ENCODE assay signal across 17 cellular contexts in the genomic region with DNA sequence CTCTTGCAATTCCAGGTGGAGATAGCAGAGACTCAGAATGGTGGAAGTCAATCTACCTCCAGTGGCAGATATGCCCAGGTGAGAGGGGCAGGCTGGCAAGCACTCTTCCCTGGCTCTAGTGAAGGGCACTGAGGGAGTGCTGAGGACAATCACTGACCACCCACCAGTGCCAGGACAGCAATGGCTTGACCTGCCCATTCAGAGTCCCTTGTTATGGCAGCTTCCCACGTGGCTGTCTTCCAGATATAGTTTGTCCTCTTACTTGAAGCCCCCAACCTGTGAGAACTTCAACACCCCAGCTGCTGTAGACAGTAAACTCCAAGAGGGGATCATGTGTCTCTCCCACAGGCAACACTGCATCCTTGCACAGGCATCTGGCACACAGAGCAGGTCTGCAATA.
"Had no signal": no experiment of that assay in that cellular context is flagged by ENCODE, and none has a peak within 500 bp of the region (broad histone marks: within the 10 kb centered on the region; RNA-seq: fewer than 3 reads in every experiment).

No MANE protein-coding gene starts in this region.

- H3K9me3 ChIP-seq: gastrocnemius medialis, psoas muscle, tibial artery, vagina had no signal

- H3K36me3 Mint-ChIP-seq: activated naive CD8-positive, alpha-beta T cell treated with anti-CD3 and anti-CD28 coated beads for 36 hours; brain; natural killer cell treated with Interleukin-12 subunit alpha and Interleukin-12 subunit beta and Interleukin-15 and Interleukin-18, amount 100 ng/mL, for 72 hours had no signal

- H3K36me3 ChIP-seq: gastrocnemius medialis, tibial artery, vagina had no signal

- H3K4me3 ChIP-seq: gastrocnemius medialis, psoas muscle, tibial artery, vagina had no signal

- H3K27me3 Mint-ChIP-seq: activated naive CD8-positive, alpha-beta T cell treated with anti-CD3 and anti-CD28 coated beads for 36 hours; memory B cell had no signal

- H3K9me3 Mint-ChIP-seq: activated naive CD8-positive, alpha-beta T cell treated with anti-CD3 and anti-CD28 coated beads for 36 hours; activated T-cell treated with anti-CD3 and anti-CD28 coated beads, Interleukin-2, amount 50 U/mL, for 72 hours; brain; endodermal cell; memory B cell; natural killer cell treated with Interleukin-12 subunit alpha and Interleukin-12 subunit beta and Interleukin-15 and Interleukin-18, amount 100 ng/mL, for 72 hours had no signal

- H3K4me3 Mint-ChIP-seq: activated naive CD8-positive, alpha-beta T cell treated with anti-CD3 and anti-CD28 coated beads for 36 hours; activated T-cell treated with anti-CD3 and anti-CD28 coated beads, Interleukin-2, amount 50 U/mL, for 72 hours; endodermal cell; memory B cell; natural killer cell treated with Interleukin-12 subunit alpha and Interleukin-12 subunit beta and Interleukin-15 and Interleukin-18, amount 100 ng/mL, for 72 hours had no signal

- H3K27ac Mint-ChIP-seq: activated naive CD8-positive, alpha-beta T cell treated with anti-CD3 and anti-CD28 coated beads for 36 hours; activated T-cell treated with anti-CD3 and anti-CD28 coated beads, Interleukin-2, amount 50 U/mL, for 72 hours; memory B cell; natural killer cell treated with Interleukin-12 subunit alpha and Interleukin-12 subunit beta and Interleukin-15 and Interleukin-18, amount 100 ng/mL, for 72 hours had no signal

- ATAC-seq: gastrocnemius medialis, left lobe of liver, psoas muscle, sciatic nerve had no signal

- DNase-seq: activated CD4-positive, alpha-beta T cell treated with anti-CD3 and anti-CD28 coated beads for 48 hours; activated CD8-positive, alpha-beta memory T cell treated with anti-CD3 and anti-CD28 coated beads, Interleukin-2, amount 50 U/mL, for 48 hours; activated gamma-delta T cell treated with Interleukin-2 at 50 U/mL for 16 hours; activated naive CD8-positive, alpha-beta T cell treated with anti-CD3 and anti-CD28 coated beads for 36 hours; activated T-cell treated with anti-CD3 and anti-CD28 coated beads, Interleukin-2, amount 50 U/mL, for 72 hours; amygdala; endodermal cell; gastrocnemius medialis; psoas muscle; stimulated activated CD4-positive, alpha-beta T cell treated with anti-CD3 and anti-CD28 coated beads, Interleukin-1b, Interleukin-23, amount 100 ng/mL, for 48 hours; tibial artery had no signal

- H3K27me3 ChIP-seq: gastrocnemius medialis, tibial artery, vagina had no signal

- H3K27ac ChIP-seq: gastrocnemius medialis, psoas muscle, vagina had no signal
